Comparison of ENCODE assay signal across 7 cellular contexts in the genomic region with DNA sequence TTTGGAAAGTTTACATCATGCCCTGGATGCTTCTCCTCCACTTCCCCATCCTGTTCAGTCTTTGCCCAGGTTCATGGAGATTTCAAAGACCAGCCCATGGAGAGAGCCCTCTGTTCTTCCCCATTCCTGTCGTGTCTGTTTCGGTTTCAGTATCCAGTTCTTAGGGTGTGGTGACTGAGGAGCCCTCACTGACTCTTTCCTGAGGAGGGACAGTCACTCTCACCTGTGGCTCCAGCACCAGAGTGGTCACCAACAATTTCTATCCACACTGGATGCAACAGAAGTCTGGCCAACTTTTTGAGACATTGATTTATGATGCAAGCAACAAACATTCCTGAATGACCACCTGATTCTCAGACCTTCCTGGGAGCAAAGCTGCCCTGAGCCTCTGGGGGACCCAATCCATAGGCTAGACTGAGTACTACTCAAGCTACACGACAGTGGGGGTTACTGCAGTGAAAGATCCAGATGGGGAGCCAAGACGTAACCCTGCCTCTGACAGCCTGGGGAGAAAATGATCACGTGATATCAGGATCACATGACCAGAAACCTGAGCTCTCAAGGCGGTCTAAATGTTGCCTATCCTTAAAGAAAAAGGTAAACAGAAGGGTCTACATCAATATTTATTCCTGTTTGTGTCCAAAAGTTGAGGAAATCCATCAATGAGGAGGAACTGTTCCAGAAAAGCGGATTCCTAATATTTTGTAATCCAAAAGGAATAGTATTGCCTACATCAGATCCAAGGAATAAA.
DNase-seq lines count a peak whose midpoint lies in the region; ATAC-seq, FAIRE-seq and TF ChIP-seq lines count a peak whose summit lies in the region.

No MANE protein-coding gene starts in this region.

- intact Hi-C loops in HepG2 (cut with micrococcal nuclease; ENCODE audit: unreplicated experiment), result no loop called here

- no peaks in the 10 kb centered on the region for H3K36me3 ChIP-seq in HepG2 (replicated peaks in 1 of 2; ENCODE audit: control insufficient read depth in 1 of 2, insufficient read depth in 2 of 2, low read length in 2 of 2)

- peak overlapping the region; percentile 67 to 76 for H3K4me3 Mint-ChIP-seq in activated T-cell treated with anti-CD3 and anti-CD28 coated beads, Interleukin-2, amount 50 U/mL, for 72 hours
- H3K4me3 Mint-ChIP-seq in endothelial cell (ENCODE audit: unreplicated experiment), result no peak overlapping the region

- H3K9ac ChIP-seq in HepG2 (ENCODE audit: insufficient read depth, low read depth, low read length), result no peak overlapping the region

- peak overlapping the region; percentile 42 for H3K27ac Mint-ChIP-seq in activated T-cell treated with anti-CD3 and anti-CD28 coated beads, Interleukin-2, amount 50 U/mL, for 72 hours
- H3K27ac Mint-ChIP-seq in endothelial cell (ENCODE audit: unreplicated experiment), result no peak overlapping the region

- no peak overlapping the region for H2AFZ ChIP-seq in HepG2 (ENCODE audit: low read length)

- no peak for TF ChIP-seq POLR2A in HepG2 (IDR thresholded peaks at IDR 0.05; ENCODE audit: insufficient read depth in 1 of 2, low read depth in 2 of 2, low read length in 2 of 2)

- H3K4me1 ChIP-seq in HepG2 (ENCODE audit: insufficient read depth, low read length), result peaks cover 5% of the 10 kb centered on the region; the same call in 1 of the 2 replicates

- H3K9me3 ChIP-seq in HepG2 (ENCODE audit: low read length), result no peaks in the 10 kb centered on the region

- TF ChIP-seq CTCF in GM12865 (IDR thresholded peaks at IDR 0.05; ENCODE audit: insufficient read depth, low read depth, low read length, missing control alignments) (no peak), HepG2 (CRISPR knock-in tag; IDR thresholded peaks at IDR 0.05) (no peak), endothelial cell (IDR thresholded peaks at IDR 0.05; ENCODE audit: unreplicated experiment) (no peak)

- no peak for TF ChIP-seq RAD21 in HepG2 (CRISPR knock-in tag; IDR thresholded peaks at IDR 0.05)

- peaks cover 9% of the 10 kb centered on the region for H3K4me1 Mint-ChIP-seq in activated T-cell treated with anti-CD3 and anti-CD28 coated beads, Interleukin-2, amount 50 U/mL, for 72 hours (ENCODE audit: low read depth)
- H3K4me1 Mint-ChIP-seq in endothelial cell (ENCODE audit: unreplicated experiment), result peaks cover 2% of the 10 kb centered on the region

- in situ Hi-C loops in HepG2 (cut with HindIII; ENCODE audit: extremely low pct_ligation_motif_present, low pct_unique_long_range_greater_than_20kb), result no loop called here

- TF ChIP-seq EP300 in HepG2 (IDR thresholded peaks at IDR 0.05; ENCODE audit: low read depth in 2 of 2, low read length in 2 of 2) (no peak), HepG2 (CRISPR knock-in tag; IDR thresholded peaks at IDR 0.05; ENCODE audit: borderline replicate concordance) (no peak)

- H3K27me3 ChIP-seq in HepG2 (ENCODE audit: control insufficient read depth in 1 of 2, insufficient read depth in 2 of 2, low read length in 2 of 2), result peaks cover 0 to 14% of the 10 kb centered on the region in 2 experiments; a peak in 1 of 5 replicates

- no peak for FAIRE-seq in HepG2 (lab: Jason Lieb, UNC)

- BruUV-seq in HepG2 (replicated peaks; lab: Mats Ljungman, UMichigan), result no TSS peak

- DNase-seq in GM12865 (ENCODE audit: low read depth) (peak; percentile 93), H4 (ENCODE audit: low spot score) (peak; percentile 49), NCI-H1436 treated with DMSO at 0.1 percent for 48 hours (lab: John Stamatoyannopoulos, UW) (peak; percentile 8), HepG2 (ENCODE audit: low spot score) (peak; percentile 25), endothelial cell (ENCODE audit: low spot score) (no peak)
- peak in 1 of 2 donors; percentile 15 for DNase-seq in activated T-cell treated with anti-CD3 and anti-CD28 coated beads, Interleukin-2, amount 50 U/mL, for 72 hours
- no peak for DNase-seq in activated naive CD4-positive, alpha-beta T cell treated with Interleukin-2 at 50 U/mL for 16 hours

- CTCF ChIA-PET in HepG2 (lab: Yijun Ruan, JAX; ENCODE audit: low intra/inter-chr PET ratio, low total read pairs), result no interaction called here

- peak overlapping the region; percentile 42 for H3K4me2 ChIP-seq in HepG2 (ENCODE audit: low read depth, low read length)

- no peaks in the 10 kb centered on the region for H3K9me3 Mint-ChIP-seq in activated T-cell treated with anti-CD3 and anti-CD28 coated beads, Interleukin-2, amount 50 U/mL, for 72 hours
- H3K9me3 Mint-ChIP-seq in endothelial cell (ENCODE audit: unreplicated experiment), result no peaks in the 10 kb centered on the region

- POLR2A ChIA-PET in HepG2 (lab: Yijun Ruan, JAX), result no interaction called here

- 23% methylated on average over 7 of the region's 7 CpGs for WGBS in HepG2 (ENCODE audit: low lambda C conversion rate)

- no peaks in the 10 kb centered on the region for H3K79me2 ChIP-seq in HepG2 (ENCODE audit: insufficient read depth, low read length)

- ATAC-seq in activated T-cell treated with anti-CD3 and anti-CD28 coated beads, Interleukin-2, amount 50 U/mL, for 72 hours (replicated peaks in 1 of 2), result peak; percentile 34 to 45
- ATAC-seq in HepG2, result no peak

- no peaks in the 10 kb centered on the region for H3K36me3 Mint-ChIP-seq in activated T-cell treated with anti-CD3 and anti-CD28 coated beads, Interleukin-2, amount 50 U/mL, for 72 hours (ENCODE audit: insufficient read depth in 2 of 2)
- no peaks in the 10 kb centered on the region for H3K36me3 Mint-ChIP-seq in endothelial cell (ENCODE audit: low read depth, unreplicated experiment)

- H4K20me1 ChIP-seq in HepG2 (ENCODE audit: insufficient read depth, low read length), result no peaks in the 10 kb centered on the region

- no peak overlapping the region for H3K27ac ChIP-seq in HepG2 (ENCODE audit: extremely low read length, insufficient read depth, low read length)

- H3K4me3 ChIP-seq in GM12865 (ENCODE audit: low read depth, low read length) (peak overlapping the region; percentile 36), HepG2 (replicated peaks in 1 of 3; ENCODE audit: insufficient read depth in 1 of 3, low read depth in 2 of 3, low read length in 3 of 3) (no peak overlapping the region)

- no peaks in the 10 kb centered on the region for H3K27me3 Mint-ChIP-seq in activated T-cell treated with anti-CD3 and anti-CD28 coated beads, Interleukin-2, amount 50 U/mL, for 72 hours (ENCODE audit: low read depth)
- peaks cover 12% of the 10 kb centered on the region for H3K27me3 Mint-ChIP-seq in endothelial cell (ENCODE audit: unreplicated experiment)

TF ChIP-seq in HepG2, 621 proteins besides CTCF, POLR2A, EP300 and RAD21 (continues in another document):
- TF ChIP-seq SNAI1 (CRISPR knock-in tag; IDR thresholded peaks at IDR 0.05; ENCODE audit: borderline replicate concordance) (no peak), ZNF569 (CRISPR knock-in tag; IDR thresholded peaks at IDR 0.05; ENCODE audit: borderline replicate concordance) (no peak), ZNF350 (CRISPR knock-in tag; IDR thresholded peaks at IDR 0.05; ENCODE audit: borderline replicate concordance, low read depth) (no peak), ZNF10 (CRISPR knock-in tag; IDR thresholded peaks at IDR 0.05; ENCODE audit: borderline replicate concordance, low read depth) (no peak), SIX1 (CRISPR knock-in tag; IDR thresholded peaks at IDR 0.05; ENCODE audit: borderline replicate concordance) (0 out of 2 replicates have a peak, but pooled peaks have one; percentile 16), ATM (IDR thresholded peaks at IDR 0.05; ENCODE audit: borderline replicate concordance) (no peak), ZKSCAN5 (CRISPR knock-in tag; IDR thresholded peaks at IDR 0.05) (no peak), KAT7 (CRISPR knock-in tag; IDR thresholded peaks at IDR 0.05; ENCODE audit: borderline replicate concordance) (no peak), SOX13 (IDR thresholded peaks at IDR 0.05) (no peak), SOX13 (CRISPR knock-in tag; conservative IDR thresholded peaks at IDR 0.05 in 1 of 2, IDR thresholded peaks at IDR 0.05 in 1 of 2) (no peak)
- TF ChIP-seq, protein P1, sequence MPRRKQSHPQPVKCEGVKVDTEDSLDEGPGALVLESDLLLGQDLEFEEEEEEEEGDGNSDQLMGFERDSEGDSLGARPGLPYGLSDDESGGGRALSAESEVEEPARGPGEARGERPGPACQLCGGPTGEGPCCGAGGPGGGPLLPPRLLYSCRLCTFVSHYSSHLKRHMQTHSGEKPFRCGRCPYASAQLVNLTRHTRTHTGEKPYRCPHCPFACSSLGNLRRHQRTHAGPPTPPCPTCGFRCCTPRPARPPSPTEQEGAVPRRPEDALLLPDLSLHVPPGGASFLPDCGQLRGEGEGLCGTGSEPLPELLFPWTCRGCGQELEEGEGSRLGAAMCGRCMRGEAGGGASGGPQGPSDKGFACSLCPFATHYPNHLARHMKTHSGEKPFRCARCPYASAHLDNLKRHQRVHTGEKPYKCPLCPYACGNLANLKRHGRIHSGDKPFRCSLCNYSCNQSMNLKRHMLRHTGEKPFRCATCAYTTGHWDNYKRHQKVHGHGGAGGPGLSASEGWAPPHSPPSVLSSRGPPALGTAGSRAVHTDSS (CRISPR knock-in tag; conservative IDR thresholded peaks at IDR 0.05), result no peak
- TF ChIP-seq, protein P2, sequence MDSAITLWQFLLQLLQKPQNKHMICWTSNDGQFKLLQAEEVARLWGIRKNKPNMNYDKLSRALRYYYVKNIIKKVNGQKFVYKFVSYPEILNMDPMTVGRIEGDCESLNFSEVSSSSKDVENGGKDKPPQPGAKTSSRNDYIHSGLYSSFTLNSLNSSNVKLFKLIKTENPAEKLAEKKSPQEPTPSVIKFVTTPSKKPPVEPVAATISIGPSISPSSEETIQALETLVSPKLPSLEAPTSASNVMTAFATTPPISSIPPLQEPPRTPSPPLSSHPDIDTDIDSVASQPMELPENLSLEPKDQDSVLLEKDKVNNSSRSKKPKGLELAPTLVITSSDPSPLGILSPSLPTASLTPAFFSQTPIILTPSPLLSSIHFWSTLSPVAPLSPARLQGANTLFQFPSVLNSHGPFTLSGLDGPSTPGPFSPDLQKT (CRISPR knock-in tag; IDR thresholded peaks at IDR 0.05; ENCODE audit: borderline replicate concordance), result no peak
- TF ChIP-seq, protein P3, sequence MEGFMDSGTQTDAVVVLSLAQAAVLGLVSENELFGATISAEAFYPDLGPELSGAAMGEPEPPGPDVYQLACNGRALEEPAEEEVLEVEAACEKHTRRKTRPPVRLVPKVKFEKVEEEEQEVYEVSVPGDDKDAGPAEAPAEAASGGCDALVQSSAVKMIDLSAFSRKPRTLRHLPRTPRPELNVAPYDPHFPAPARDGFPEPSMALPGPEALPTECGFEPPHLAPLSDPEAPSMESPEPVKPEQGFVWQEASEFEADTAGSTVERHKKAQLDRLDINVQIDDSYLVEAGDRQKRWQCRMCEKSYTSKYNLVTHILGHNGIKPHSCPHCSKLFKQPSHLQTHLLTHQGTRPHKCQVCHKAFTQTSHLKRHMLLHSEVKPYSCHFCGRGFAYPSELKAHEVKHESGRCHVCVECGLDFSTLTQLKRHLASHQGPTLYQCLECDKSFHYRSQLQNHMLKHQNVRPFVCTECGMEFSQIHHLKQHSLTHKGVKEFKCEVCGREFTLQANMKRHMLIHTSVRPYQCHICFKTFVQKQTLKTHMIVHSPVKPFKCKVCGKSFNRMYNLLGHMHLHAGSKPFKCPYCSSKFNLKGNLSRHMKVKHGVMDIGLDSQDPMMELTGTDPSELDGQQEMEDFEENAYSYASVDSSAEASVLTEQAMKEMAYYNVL (CRISPR knock-in tag; IDR thresholded peaks at IDR 0.05; ENCODE audit: borderline replicate concordance), result no peak

Comparison
In these comparisons a context has a peak if more than half of its experiments do, and no peak if none do; other contexts are left out.
1. DNase-seq: peak in GM12865 (single experiment), H4 (single experiment), NCI-H1436 treated with DMSO at 0.1 percent for 48 hours (single experiment) and HepG2 (single experiment); none in endothelial cell (single experiment) and activated naive CD4-positive, alpha-beta T cell treated with Interleukin-2 at 50 U/mL for 16 hours (single experiment).